Comparison of ENCODE assay signal across 1 cellular context in the genomic region with DNA sequence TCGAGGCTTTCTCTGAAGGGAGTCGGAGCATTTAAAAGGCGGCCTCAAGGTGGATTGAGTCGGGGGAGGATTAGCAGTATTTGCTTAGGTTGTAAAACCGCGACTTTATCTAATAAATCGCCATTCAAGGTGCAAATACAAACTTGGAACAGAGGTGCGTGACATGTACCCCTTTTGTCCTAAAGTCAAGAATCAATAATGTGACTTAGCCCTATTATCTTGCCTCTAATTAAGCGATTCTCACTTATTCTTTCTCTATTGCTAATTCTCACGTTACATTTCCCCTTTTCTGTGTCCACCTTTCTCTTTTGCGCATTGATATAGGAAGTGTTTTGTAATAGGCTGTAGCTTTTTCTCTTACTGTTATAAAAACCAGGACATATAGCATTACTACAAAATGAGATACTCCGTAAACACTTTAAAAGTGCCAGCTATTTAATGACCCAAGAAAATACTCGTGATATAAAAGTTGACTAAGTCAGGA.
A peak's percentile ranks its signal among the peaks of the same experiment; 100 is the strongest.
TF ChIP-seq lines count a peak whose summit lies in the region.

No MANE protein-coding gene starts in this region.

TF ChIP-seq in GM12878, 131 proteins besides CTCF, POLR2A, EP300 and RAD21 (continued from another document):
- TF ChIP-seq PAX5 (IDR thresholded peaks at IDR 0.05; ENCODE audit: borderline replicate concordance, low read depth, low read length) (no peak; the same call in 1 of the 2 replicates), DPF2 (IDR thresholded peaks at IDR 0.05) (peak; percentile 67), PAX8 (IDR thresholded peaks at IDR 0.05) (0 out of 2 replicates have a peak, but pooled peaks have one; percentile 72), CEBPB (IDR thresholded peaks at IDR 0.05; ENCODE audit: borderline replicate concordance in 1 of 2, low read depth in 2 of 2, low read length in 2 of 2) (no peak), ESRRA (IDR thresholded peaks at IDR 0.05; ENCODE audit: low read length) (no peak), BCL11A (IDR thresholded peaks at IDR 0.05; ENCODE audit: low read depth, low read length) (0 out of 2 replicates have a peak, but pooled peaks have one; percentile 12), SMAD1 (IDR thresholded peaks at IDR 0.05; ENCODE audit: low read depth, partially characterized antibody) (peak; percentile 80), ZNF274 (IDR thresholded peaks at IDR 0.05; ENCODE audit: insufficient read depth, insufficient read length) (no peak), FOS (IDR thresholded peaks at IDR 0.05; ENCODE audit: borderline replicate concordance, extremely low read depth, insufficient read length) (no peak), CBFB (IDR thresholded peaks at IDR 0.05; ENCODE audit: low read depth) (no peak; the same call in 1 of the 2 replicates), NFIC (IDR thresholded peaks at IDR 0.05; ENCODE audit: low read depth, low read length) (peak; percentile 40; the same call in 1 of the 2 replicates), MYB (IDR thresholded peaks at IDR 0.05; ENCODE audit: borderline replicate concordance, low read depth, low read length) (no peak), MTA2 (IDR thresholded peaks at IDR 0.05; ENCODE audit: low read depth) (peak; percentile 89), SPI1 (IDR thresholded peaks at IDR 0.05; ENCODE audit: borderline replicate concordance, insufficient read depth, low read depth, low read length) (peak; percentile 84), POLR2AphosphoS5 (IDR thresholded peaks at IDR 0.05; ENCODE audit: low read length) (peak; percentile 1; the same call in 1 of the 2 replicates), SMARCA5 (IDR thresholded peaks at IDR 0.05) (no peak; the same call in 1 of the 2 replicates), SUZ12 (IDR thresholded peaks at IDR 0.05; ENCODE audit: unreplicated experiment) (no peak), STAT1 (conservative IDR thresholded peaks at IDR 0.05) (0 out of 2 replicates have a peak, but pooled peaks have one; percentile 36), STAT3 (IDR thresholded peaks at IDR 0.05; ENCODE audit: low read depth, low read length) (no peak), ZNF24 (IDR thresholded peaks at IDR 0.05) (peak; percentile 36; the same call in 1 of the 2 replicates)
- TF ChIP-seq, protein P1, sequence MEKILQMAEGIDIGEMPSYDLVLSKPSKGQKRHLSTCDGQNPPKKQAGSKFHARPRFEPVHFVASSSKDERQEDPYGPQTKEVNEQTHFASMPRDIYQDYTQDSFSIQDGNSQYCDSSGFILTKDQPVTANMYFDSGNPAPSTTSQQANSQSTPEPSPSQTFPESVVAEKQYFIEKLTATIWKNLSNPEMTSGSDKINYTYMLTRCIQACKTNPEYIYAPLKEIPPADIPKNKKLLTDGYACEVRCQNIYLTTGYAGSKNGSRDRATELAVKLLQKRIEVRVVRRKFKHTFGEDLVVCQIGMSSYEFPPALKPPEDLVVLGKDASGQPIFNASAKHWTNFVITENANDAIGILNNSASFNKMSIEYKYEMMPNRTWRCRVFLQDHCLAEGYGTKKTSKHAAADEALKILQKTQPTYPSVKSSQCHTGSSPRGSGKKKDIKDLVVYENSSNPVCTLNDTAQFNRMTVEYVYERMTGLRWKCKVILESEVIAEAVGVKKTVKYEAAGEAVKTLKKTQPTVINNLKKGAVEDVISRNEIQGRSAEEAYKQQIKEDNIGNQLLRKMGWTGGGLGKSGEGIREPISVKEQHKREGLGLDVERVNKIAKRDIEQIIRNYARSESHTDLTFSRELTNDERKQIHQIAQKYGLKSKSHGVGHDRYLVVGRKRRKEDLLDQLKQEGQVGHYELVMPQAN (conservative IDR thresholded peaks at IDR 0.05) = peak; percentile 56
- TF ChIP-seq, protein P2, sequence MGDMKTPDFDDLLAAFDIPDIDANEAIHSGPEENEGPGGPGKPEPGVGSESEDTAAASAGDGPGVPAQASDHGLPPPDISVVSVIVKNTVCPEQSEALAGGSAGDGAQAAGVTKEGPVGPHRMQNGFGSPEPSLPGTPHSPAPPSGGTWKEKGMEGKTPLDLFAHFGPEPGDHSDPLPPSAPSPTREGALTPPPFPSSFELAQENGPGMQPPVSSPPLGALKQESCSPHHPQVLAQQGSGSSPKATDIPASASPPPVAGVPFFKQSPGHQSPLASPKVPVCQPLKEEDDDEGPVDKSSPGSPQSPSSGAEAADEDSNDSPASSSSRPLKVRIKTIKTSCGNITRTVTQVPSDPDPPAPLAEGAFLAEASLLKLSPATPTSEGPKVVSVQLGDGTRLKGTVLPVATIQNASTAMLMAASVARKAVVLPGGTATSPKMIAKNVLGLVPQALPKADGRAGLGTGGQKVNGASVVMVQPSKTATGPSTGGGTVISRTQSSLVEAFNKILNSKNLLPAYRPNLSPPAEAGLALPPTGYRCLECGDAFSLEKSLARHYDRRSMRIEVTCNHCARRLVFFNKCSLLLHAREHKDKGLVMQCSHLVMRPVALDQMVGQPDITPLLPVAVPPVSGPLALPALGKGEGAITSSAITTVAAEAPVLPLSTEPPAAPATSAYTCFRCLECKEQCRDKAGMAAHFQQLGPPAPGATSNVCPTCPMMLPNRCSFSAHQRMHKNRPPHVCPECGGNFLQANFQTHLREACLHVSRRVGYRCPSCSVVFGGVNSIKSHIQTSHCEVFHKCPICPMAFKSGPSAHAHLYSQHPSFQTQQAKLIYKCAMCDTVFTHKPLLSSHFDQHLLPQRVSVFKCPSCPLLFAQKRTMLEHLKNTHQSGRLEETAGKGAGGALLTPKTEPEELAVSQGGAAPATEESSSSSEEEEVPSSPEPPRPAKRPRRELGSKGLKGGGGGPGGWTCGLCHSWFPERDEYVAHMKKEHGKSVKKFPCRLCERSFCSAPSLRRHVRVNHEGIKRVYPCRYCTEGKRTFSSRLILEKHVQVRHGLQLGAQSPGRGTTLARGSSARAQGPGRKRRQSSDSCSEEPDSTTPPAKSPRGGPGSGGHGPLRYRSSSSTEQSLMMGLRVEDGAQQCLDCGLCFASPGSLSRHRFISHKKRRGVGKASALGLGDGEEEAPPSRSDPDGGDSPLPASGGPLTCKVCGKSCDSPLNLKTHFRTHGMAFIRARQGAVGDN (IDR thresholded peaks at IDR 0.05) = 0 out of 2 replicates have a peak, but pooled peaks have one; percentile 3
- TF ChIP-seq, protein P3, sequence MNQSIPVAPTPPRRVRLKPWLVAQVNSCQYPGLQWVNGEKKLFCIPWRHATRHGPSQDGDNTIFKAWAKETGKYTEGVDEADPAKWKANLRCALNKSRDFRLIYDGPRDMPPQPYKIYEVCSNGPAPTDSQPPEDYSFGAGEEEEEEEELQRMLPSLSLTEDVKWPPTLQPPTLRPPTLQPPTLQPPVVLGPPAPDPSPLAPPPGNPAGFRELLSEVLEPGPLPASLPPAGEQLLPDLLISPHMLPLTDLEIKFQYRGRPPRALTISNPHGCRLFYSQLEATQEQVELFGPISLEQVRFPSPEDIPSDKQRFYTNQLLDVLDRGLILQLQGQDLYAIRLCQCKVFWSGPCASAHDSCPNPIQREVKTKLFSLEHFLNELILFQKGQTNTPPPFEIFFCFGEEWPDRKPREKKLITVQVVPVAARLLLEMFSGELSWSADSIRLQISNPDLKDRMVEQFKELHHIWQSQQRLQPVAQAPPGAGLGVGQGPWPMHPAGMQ (IDR thresholded peaks at IDR 0.05; ENCODE audit: borderline replicate concordance) = no peak
- TF ChIP-seq, protein P4, sequence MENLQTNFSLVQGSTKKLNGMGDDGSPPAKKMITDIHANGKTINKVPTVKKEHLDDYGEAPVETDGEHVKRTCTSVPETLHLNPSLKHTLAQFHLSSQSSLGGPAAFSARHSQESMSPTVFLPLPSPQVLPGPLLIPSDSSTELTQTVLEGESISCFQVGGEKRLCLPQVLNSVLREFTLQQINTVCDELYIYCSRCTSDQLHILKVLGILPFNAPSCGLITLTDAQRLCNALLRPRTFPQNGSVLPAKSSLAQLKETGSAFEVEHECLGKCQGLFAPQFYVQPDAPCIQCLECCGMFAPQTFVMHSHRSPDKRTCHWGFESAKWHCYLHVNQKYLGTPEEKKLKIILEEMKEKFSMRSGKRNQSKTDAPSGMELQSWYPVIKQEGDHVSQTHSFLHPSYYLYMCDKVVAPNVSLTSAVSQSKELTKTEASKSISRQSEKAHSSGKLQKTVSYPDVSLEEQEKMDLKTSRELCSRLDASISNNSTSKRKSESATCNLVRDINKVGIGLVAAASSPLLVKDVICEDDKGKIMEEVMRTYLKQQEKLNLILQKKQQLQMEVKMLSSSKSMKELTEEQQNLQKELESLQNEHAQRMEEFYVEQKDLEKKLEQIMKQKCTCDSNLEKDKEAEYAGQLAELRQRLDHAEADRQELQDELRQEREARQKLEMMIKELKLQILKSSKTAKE (IDR thresholded peaks at IDR 0.05; ENCODE audit: low read depth, poor library complexity, severe bottlenecking) = peak; percentile 37
- TF ChIP-seq, protein P5, sequence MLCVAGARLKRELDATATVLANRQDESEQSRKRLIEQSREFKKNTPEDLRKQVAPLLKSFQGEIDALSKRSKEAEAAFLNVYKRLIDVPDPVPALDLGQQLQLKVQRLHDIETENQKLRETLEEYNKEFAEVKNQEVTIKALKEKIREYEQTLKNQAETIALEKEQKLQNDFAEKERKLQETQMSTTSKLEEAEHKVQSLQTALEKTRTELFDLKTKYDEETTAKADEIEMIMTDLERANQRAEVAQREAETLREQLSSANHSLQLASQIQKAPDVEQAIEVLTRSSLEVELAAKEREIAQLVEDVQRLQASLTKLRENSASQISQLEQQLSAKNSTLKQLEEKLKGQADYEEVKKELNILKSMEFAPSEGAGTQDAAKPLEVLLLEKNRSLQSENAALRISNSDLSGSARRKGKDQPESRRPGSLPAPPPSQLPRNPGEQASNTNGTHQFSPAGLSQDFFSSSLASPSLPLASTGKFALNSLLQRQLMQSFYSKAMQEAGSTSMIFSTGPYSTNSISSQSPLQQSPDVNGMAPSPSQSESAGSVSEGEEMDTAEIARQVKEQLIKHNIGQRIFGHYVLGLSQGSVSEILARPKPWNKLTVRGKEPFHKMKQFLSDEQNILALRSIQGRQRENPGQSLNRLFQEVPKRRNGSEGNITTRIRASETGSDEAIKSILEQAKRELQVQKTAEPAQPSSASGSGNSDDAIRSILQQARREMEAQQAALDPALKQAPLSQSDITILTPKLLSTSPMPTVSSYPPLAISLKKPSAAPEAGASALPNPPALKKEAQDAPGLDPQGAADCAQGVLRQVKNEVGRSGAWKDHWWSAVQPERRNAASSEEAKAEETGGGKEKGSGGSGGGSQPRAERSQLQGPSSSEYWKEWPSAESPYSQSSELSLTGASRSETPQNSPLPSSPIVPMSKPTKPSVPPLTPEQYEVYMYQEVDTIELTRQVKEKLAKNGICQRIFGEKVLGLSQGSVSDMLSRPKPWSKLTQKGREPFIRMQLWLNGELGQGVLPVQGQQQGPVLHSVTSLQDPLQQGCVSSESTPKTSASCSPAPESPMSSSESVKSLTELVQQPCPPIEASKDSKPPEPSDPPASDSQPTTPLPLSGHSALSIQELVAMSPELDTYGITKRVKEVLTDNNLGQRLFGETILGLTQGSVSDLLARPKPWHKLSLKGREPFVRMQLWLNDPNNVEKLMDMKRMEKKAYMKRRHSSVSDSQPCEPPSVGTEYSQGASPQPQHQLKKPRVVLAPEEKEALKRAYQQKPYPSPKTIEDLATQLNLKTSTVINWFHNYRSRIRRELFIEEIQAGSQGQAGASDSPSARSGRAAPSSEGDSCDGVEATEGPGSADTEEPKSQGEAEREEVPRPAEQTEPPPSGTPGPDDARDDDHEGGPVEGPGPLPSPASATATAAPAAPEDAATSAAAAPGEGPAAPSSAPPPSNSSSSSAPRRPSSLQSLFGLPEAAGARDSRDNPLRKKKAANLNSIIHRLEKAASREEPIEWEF (IDR thresholded peaks at IDR 0.05; ENCODE audit: insufficient replicate concordance, low read depth, low read length) = peak; percentile 48
